Comparison of ENCODE assay signal across 14 cellular contexts in the genomic region with DNA sequence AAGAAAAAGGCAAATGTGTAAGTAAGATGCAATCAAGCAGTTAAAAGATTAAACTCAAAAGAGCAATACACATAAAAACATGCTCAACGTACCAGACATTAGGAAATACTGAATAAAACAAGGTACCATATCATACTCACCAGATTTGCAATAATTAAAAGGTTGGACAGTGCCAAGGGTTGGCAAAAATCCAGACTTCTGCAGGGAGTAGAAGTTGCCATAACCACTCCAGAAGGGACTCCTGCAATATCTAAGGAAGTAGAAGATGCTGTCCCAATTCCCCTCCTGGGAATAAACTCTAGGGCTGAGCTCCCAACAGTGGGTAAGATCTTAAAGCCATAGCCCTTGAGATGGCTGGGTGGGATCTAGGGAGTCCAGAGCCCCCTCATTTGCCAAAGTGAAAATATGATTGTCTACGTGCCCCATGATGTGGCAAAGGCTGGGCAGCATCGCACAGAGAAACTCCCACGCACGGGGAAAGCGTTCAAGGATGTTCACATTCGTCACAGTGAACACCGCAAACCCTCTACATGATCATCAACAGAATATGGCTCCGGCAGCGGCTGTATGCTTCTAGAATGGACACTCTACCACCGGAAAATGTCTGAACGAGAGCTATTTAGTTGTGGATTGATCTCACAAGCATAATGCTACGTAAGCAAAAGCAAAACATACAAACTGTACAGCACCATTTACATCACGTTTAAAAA. TPM values are rescaled to one million over a fixed set of nuclear protein-coding genes. Genes with fewer than 3 reads are reported as not detected.
DNase-seq lines count a peak whose midpoint lies in the region; FAIRE-seq and TF ChIP-seq lines count a peak whose summit lies in the region.
"Had no signal": no experiment of that assay in that cellular context is flagged by ENCODE, and none has a peak within 500 bp of the region (broad histone marks: within the 10 kb centered on the region; RNA-seq: fewer than 3 reads in every experiment).

No MANE protein-coding gene starts in this region.

- H3K36me3 ChIP-seq in A673 (ENCODE audit: insufficient read depth, low read length, poor library complexity, severe bottlenecking) (peaks cover 6% of the 10 kb centered on the region), esophagus muscularis mucosa (peaks cover 0 to 55% (median 44%) of the 10 kb centered on the region in 4 donors)

- DNase-seq in A673 (ENCODE audit: low spot score) (peak; percentile 44), RPMI7951 (ENCODE audit: low read depth) (peak; percentile 24), esophagus muscularis mucosa (ENCODE audit: extremely low spot score) (no peak), posterior vena cava (ENCODE audit: low spot score) (peak; percentile 58), GM12892 (ENCODE audit: insufficient read length) (no peak), OCI-M2 (lab: John Stamatoyannopoulos, UW; ENCODE audit: unreplicated experiment) (no peak), superior temporal gyrus (ENCODE audit: extremely low spot score) (no peak), NCI-H2227 treated with DMSO at 0.1 percent for 48 hours (lab: John Stamatoyannopoulos, UW) (no peak)
- DNase-seq: activated CD4-positive, CD25-positive, alpha-beta regulatory T cell treated with anti-CD3 and anti-CD28 coated beads, Interleukin-2, amount 50 U/mL, for 72 hours; mesendoderm; NCI-H345; stimulated activated naive CD4-positive, alpha-beta T cell had no signal

- no TSS peak for BruUV-seq in A673 (replicated peaks; lab: Mats Ljungman, UMichigan)

- H3K4me1 ChIP-seq in A673 (ENCODE audit: insufficient read depth, low read length, poor library complexity, severe bottlenecking) (peaks cover 53% of the 10 kb centered on the region), esophagus muscularis mucosa (peaks cover 96 to 100% (median 98%) of the 10 kb centered on the region in 4 donors)

- intact Hi-C loops in A673 (cut with micrococcal nuclease; ENCODE audit: unreplicated experiment), result loop anchor here (5.0 kb wide), 1 partner anchor 607 kb away; the partner anchor contains the start of gene SSH1
- intact Hi-C loops in esophagus muscularis mucosa (cut with DNase I), result no loop called here
- intact Hi-C loops in posterior vena cava (cut with DNase I), result loop anchor here in 1 of 2 donors (5.0 kb wide), 1 partner anchor 32 kb away; no protein-coding TSS in a partner anchor

- H3K9me3 ChIP-seq in A673 (ENCODE audit: low read depth, low read length, poor library complexity, severe bottlenecking), result no peaks in the 10 kb centered on the region
- H3K9me3 ChIP-seq in esophagus muscularis mucosa, result no peaks in the 10 kb centered on the region

- POLR2A ChIA-PET in A673 (lab: Charles Lee; ENCODE audit: low non-redundant PET), result no interaction called here

- CTCF ChIA-PET in A673 (lab: Charles Lee), result no interaction called here

- no peak overlapping the region for H3K4me3 ChIP-seq in A673 (ENCODE audit: low read depth, low read length, poor library complexity, severe bottlenecking)
- no peak overlapping the region for H3K4me3 ChIP-seq in esophagus muscularis mucosa

- no peak for TF ChIP-seq CTCF in A673 (conservative IDR thresholded peaks at IDR 0.05; ENCODE audit: low read depth, low read length)
- TF ChIP-seq CTCF in esophagus muscularis mucosa (IDR thresholded peaks at IDR 0.05), result no peak

- WGBS in esophagus muscularis mucosa, result 89% methylated on average over 14 of the region's 14 CpGs

- H3K27ac ChIP-seq in A673 (ENCODE audit: low read depth, low read length, poor library complexity, severe bottlenecking), result peak overlapping the region; percentile 98
- peak overlapping the region; percentile 91 to 98 (median 96) for H3K27ac ChIP-seq in esophagus muscularis mucosa (replicated peaks in 1 of 4)
- H3K27ac ChIP-seq: C4-2B had no signal

- H3K27me3 ChIP-seq in A673 (replicated peaks; ENCODE audit: insufficient read depth, low read depth, low read length, poor library complexity), result no peaks in the 10 kb centered on the region
- H3K27me3 ChIP-seq in esophagus muscularis mucosa, result no peaks in the 10 kb centered on the region

- no peak for TF ChIP-seq POLR2A in esophagus muscularis mucosa (IDR thresholded peaks at IDR 0.05; ENCODE audit: low read depth)
- TF ChIP-seq POLR2A in GM12892 (IDR thresholded peaks at IDR 0.05; ENCODE audit: low read depth, low read length), result no peak

- no peak for TF ChIP-seq EP300 in esophagus muscularis mucosa (IDR thresholded peaks at IDR 0.05)

- FAIRE-seq in GM12892 (lab: Jason Lieb, UNC), result no peak
- FAIRE-seq: colon had no signal

RNA-seq across cellular contexts. Expression of gene KCTD10, which starts 12.3 kb away (rescaled TPM):
- total RNA-seq in A673 (2021), result 54.5 and 55.2 TPM in 2 replicates
- 28.6 and 37.5 TPM in 2 replicates for total RNA-seq in RPMI7951 (2014; rRNA removed; shearing (Covaris generic))
- 100 to 1,000 TPM in 2 of 4 donors, 10 to 100 TPM in 2; 90.7 to 115 (median 104) TPM for total RNA-seq in esophagus muscularis mucosa
- total RNA-seq in posterior vena cava, result 100 to 1,000 TPM; 136 to 138 TPM
- polyA plus RNA-seq in GM12892 (2012; ENCODE audit: missing spikeins), result 15.9 TPM

RNA-seq across cellular contexts. Expression of gene UBE3B, which starts 12.6 kb away (rescaled TPM):
- total RNA-seq in A673 (2021) (29.2 and 31.7 TPM in 2 replicates), esophagus muscularis mucosa (10 to 100 TPM; 42.4 to 59.2 (median 49.1) TPM), posterior vena cava (10 to 100 TPM; 29.5 to 34.9 TPM)
- total RNA-seq in RPMI7951 (2014; rRNA removed; shearing (Covaris generic)), result 22.6 and 23.3 TPM in 2 replicates
- 16.9 TPM for polyA plus RNA-seq in GM12892 (2012; ENCODE audit: missing spikeins)

Comparison
In these comparisons a context has a peak if more than half of its experiments do, and no peak if none do; other contexts are left out.
1. DNase-seq: peak in A673 (single experiment), RPMI7951 (single experiment) and posterior vena cava (single experiment); none in esophagus muscularis mucosa (single experiment), GM12892 (single experiment), OCI-M2 (single experiment), superior temporal gyrus (single experiment) and NCI-H2227 treated with DMSO at 0.1 percent for 48 hours (single experiment).